In the genomic region with DNA sequence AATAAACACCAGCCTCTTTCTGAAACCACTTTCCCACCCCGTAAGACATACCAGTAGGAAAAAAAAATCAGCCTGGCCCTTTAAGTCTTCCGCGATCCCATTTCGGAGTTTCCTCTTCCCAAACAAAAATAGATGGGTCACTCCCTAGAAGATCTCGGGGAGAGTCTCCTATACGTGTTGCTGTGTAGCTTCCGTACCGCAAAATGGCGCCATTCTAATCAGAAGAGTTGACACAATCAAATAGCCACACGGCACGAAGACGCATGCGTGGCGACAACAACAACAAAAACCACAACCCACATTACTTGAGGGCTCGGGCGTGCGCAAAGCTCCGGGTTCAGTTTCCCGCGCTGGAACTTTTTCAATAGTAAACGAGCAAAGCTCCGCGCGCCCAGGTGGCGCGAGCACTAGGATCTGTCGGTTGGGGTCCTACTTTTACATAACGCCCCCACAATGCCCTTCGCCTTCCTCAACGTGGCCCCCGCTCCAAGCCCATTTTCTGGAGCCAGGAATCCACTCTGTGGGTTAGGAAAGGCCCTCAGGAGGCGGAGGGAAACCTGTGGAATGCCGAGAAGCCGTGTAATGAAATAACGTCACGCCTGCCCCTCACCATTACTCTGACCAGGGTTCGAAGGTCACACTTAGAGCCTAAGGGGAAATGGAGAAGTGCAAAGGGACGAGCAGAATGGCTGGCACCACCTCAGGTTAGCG, we compare ENCODE assay signal across 1 cellular context.
TF ChIP-seq lines count a peak whose summit lies in the region.

A gene (minus strand): TSS at position 208 of the 711 bp plus-strand sequence. CDS start 519 bp downstream, outside the sequence.

TF ChIP-seq in HepG2, 621 proteins besides CTCF, POLR2A, EP300 and RAD21 (continued from another document and continues in another):
- TF ChIP-seq, protein P1, sequence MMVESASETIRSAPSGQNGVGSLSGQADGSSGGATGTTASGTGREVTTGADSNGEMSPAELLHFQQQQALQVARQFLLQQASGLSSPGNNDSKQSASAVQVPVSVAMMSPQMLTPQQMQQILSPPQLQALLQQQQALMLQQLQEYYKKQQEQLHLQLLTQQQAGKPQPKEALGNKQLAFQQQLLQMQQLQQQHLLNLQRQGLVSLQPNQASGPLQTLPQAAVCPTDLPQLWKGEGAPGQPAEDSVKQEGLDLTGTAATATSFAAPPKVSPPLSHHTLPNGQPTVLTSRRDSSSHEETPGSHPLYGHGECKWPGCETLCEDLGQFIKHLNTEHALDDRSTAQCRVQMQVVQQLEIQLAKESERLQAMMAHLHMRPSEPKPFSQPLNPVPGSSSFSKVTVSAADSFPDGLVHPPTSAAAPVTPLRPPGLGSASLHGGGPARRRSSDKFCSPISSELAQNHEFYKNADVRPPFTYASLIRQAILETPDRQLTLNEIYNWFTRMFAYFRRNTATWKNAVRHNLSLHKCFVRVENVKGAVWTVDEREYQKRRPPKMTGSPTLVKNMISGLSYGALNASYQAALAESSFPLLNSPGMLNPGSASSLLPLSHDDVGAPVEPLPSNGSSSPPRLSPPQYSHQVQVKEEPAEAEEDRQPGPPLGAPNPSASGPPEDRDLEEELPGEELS (CRISPR knock-in tag; IDR thresholded peaks at IDR 0.05) = peak; percentile 67; the same call in 1 of the 2 replicates
- TF ChIP-seq RBM39 (IDR thresholded peaks at IDR 0.05; ENCODE audit: low read depth, low read length, poor library complexity, severe bottlenecking) = peak; percentile 62
- 0 out of 2 replicates have a peak, but pooled peaks have one; percentile 14 for TF ChIP-seq NPAS2 (CRISPR knock-in tag; IDR thresholded peaks at IDR 0.05; ENCODE audit: borderline replicate concordance)
- no peak for TF ChIP-seq HOXA7 (CRISPR knock-in tag; IDR thresholded peaks at IDR 0.05)
- TF ChIP-seq ZNF766 (CRISPR knock-in tag; IDR thresholded peaks at IDR 0.05; ENCODE audit: borderline replicate concordance) = peak; percentile 85
- TF ChIP-seq, protein P2, sequence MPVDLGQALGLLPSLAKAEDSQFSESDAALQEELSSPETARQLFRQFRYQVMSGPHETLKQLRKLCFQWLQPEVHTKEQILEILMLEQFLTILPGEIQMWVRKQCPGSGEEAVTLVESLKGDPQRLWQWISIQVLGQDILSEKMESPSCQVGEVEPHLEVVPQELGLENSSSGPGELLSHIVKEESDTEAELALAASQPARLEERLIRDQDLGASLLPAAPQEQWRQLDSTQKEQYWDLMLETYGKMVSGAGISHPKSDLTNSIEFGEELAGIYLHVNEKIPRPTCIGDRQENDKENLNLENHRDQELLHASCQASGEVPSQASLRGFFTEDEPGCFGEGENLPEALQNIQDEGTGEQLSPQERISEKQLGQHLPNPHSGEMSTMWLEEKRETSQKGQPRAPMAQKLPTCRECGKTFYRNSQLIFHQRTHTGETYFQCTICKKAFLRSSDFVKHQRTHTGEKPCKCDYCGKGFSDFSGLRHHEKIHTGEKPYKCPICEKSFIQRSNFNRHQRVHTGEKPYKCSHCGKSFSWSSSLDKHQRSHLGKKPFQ (CRISPR knock-in tag; IDR thresholded peaks at IDR 0.05; ENCODE audit: insufficient replicate concordance) = no peak
- TF ChIP-seq TBP (CRISPR knock-in tag; IDR thresholded peaks at IDR 0.05) = no peak
- TF ChIP-seq, protein P3, sequence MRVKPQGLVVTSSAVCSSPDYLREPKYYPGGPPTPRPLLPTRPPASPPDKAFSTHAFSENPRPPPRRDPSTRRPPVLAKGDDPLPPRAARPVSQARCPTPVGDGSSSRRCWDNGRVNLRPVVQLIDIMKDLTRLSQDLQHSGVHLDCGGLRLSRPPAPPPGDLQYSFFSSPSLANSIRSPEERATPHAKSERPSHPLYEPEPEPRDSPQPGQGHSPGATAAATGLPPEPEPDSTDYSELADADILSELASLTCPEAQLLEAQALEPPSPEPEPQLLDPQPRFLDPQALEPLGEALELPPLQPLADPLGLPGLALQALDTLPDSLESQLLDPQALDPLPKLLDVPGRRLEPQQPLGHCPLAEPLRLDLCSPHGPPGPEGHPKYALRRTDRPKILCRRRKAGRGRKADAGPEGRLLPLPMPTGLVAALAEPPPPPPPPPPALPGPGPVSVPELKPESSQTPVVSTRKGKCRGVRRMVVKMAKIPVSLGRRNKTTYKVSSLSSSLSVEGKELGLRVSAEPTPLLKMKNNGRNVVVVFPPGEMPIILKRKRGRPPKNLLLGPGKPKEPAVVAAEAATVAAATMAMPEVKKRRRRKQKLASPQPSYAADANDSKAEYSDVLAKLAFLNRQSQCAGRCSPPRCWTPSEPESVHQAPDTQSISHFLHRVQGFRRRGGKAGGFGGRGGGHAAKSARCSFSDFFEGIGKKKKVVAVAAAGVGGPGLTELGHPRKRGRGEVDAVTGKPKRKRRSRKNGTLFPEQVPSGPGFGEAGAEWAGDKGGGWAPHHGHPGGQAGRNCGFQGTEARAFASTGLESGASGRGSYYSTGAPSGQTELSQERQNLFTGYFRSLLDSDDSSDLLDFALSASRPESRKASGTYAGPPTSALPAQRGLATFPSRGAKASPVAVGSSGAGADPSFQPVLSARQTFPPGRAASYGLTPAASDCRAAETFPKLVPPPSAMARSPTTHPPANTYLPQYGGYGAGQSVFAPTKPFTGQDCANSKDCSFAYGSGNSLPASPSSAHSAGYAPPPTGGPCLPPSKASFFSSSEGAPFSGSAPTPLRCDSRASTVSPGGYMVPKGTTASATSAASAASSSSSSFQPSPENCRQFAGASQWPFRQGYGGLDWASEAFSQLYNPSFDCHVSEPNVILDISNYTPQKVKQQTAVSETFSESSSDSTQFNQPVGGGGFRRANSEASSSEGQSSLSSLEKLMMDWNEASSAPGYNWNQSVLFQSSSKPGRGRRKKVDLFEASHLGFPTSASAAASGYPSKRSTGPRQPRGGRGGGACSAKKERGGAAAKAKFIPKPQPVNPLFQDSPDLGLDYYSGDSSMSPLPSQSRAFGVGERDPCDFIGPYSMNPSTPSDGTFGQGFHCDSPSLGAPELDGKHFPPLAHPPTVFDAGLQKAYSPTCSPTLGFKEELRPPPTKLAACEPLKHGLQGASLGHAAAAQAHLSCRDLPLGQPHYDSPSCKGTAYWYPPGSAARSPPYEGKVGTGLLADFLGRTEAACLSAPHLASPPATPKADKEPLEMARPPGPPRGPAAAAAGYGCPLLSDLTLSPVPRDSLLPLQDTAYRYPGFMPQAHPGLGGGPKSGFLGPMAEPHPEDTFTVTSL (CRISPR knock-in tag; IDR thresholded peaks at IDR 0.05; ENCODE audit: borderline replicate concordance) = peak; percentile 38; the same call in 1 of the 2 replicates
- TF ChIP-seq RBM22 (optimal IDR thresholded peaks at IDR 0.05; ENCODE audit: low read length) = peak; percentile 37
- no peak for TF ChIP-seq MLLT10 (CRISPR knock-in tag; IDR thresholded peaks at IDR 0.05)
- no peak for TF ChIP-seq ZNF333 (CRISPR knock-in tag; IDR thresholded peaks at IDR 0.05; ENCODE audit: borderline replicate concordance)
- peak; percentile 50 for TF ChIP-seq TEAD3 (CRISPR knock-in tag; optimal IDR thresholded peaks at IDR 0.05; ENCODE audit: borderline replicate concordance)
- 0 out of 2 replicates have a peak, but pooled peaks have one; percentile 47 for TF ChIP-seq ZNF30 (CRISPR knock-in tag; IDR thresholded peaks at IDR 0.05)
- TF ChIP-seq KLF16 (CRISPR knock-in tag; IDR thresholded peaks at IDR 0.05) = no peak
- TF ChIP-seq TCF12 (IDR thresholded peaks at IDR 0.05) = no peak
- no peak for TF ChIP-seq TCF12 (CRISPR knock-in tag; IDR thresholded peaks at IDR 0.05)
- no peak for TF ChIP-seq IRX3 (CRISPR knock-in tag; IDR thresholded peaks at IDR 0.05; ENCODE audit: borderline replicate concordance, low read depth)
- TF ChIP-seq, protein P4, sequence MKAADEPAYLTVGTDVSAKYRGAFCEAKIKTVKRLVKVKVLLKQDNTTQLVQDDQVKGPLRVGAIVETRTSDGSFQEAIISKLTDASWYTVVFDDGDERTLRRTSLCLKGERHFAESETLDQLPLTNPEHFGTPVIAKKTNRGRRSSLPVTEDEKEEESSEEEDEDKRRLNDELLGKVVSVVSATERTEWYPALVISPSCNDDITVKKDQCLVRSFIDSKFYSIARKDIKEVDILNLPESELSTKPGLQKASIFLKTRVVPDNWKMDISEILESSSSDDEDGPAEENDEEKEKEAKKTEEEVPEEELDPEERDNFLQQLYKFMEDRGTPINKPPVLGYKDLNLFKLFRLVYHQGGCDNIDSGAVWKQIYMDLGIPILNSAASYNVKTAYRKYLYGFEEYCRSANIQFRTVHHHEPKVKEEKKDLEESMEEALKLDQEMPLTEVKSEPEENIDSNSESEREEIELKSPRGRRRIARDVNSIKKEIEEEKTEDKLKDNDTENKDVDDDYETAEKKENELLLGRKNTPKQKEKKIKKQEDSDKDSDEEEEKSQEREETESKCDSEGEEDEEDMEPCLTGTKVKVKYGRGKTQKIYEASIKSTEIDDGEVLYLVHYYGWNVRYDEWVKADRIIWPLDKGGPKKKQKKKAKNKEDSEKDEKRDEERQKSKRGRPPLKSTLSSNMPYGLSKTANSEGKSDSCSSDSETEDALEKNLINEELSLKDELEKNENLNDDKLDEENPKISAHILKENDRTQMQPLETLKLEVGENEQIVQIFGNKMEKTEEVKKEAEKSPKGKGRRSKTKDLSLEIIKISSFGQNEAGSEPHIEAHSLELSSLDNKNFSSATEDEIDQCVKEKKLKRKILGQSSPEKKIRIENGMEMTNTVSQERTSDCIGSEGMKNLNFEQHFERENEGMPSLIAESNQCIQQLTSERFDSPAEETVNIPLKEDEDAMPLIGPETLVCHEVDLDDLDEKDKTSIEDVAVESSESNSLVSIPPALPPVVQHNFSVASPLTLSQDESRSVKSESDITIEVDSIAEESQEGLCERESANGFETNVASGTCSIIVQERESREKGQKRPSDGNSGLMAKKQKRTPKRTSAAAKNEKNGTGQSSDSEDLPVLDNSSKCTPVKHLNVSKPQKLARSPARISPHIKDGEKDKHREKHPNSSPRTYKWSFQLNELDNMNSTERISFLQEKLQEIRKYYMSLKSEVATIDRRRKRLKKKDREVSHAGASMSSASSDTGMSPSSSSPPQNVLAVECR (CRISPR knock-in tag; IDR thresholded peaks at IDR 0.05; ENCODE audit: borderline replicate concordance) = peak; percentile 48; the same call in 1 of the 2 replicates
- 0 out of 2 replicates have a peak, but pooled peaks have one; percentile 68 for TF ChIP-seq ZNF615 (CRISPR knock-in tag; IDR thresholded peaks at IDR 0.05; ENCODE audit: borderline replicate concordance)
- TF ChIP-seq REPIN1 (CRISPR knock-in tag; IDR thresholded peaks at IDR 0.05; ENCODE audit: borderline replicate concordance, low read depth) = peak; percentile 66; the same call in 1 of the 2 replicates
- TF ChIP-seq MAZ (IDR thresholded peaks at IDR 0.05; ENCODE audit: borderline replicate concordance, low read depth, low read length) = no peak
- no peak; the same call in 1 of the 2 replicates for TF ChIP-seq MAZ (CRISPR knock-in tag; IDR thresholded peaks at IDR 0.05; ENCODE audit: low read depth)
- no peak for TF ChIP-seq ZFP36 (IDR thresholded peaks at IDR 0.05; ENCODE audit: borderline replicate concordance, low read depth, low read length, partially characterized antibody)
- TF ChIP-seq, protein P5, sequence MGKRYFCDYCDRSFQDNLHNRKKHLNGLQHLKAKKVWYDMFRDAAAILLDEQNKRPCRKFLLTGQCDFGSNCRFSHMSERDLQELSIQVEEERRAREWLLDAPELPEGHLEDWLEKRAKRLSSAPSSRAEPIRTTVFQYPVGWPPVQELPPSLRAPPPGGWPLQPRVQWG (CRISPR knock-in tag; IDR thresholded peaks at IDR 0.05; ENCODE audit: borderline replicate concordance, low read depth) = no peak
- TF ChIP-seq, protein P6, sequence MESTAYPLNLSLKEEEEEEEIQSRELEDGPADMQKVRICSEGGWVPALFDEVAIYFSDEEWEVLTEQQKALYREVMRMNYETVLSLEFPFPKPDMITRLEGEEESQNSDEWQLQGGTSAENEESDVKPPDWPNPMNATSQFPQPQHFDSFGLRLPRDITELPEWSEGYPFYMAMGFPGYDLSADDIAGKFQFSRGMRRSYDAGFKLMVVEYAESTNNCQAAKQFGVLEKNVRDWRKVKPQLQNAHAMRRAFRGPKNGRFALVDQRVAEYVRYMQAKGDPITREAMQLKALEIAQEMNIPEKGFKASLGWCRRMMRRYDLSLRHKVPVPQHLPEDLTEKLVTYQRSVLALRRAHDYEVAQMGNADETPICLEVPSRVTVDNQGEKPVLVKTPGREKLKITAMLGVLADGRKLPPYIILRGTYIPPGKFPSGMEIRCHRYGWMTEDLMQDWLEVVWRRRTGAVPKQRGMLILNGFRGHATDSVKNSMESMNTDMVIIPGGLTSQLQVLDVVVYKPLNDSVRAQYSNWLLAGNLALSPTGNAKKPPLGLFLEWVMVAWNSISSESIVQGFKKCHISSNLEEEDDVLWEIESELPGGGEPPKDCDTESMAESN (CRISPR knock-in tag; conservative IDR thresholded peaks at IDR 0.05) = 0 out of 2 replicates have a peak, but pooled peaks have one; percentile 43
- 0 out of 2 replicates have a peak, but pooled peaks have one; percentile 18 for TF ChIP-seq ZNF501 (CRISPR knock-in tag; IDR thresholded peaks at IDR 0.05)
- TF ChIP-seq KDM3A (CRISPR knock-in tag; IDR thresholded peaks at IDR 0.05; ENCODE audit: low read depth) = no peak; the same call in 1 of the 2 replicates
- no peak for TF ChIP-seq TOPORS (CRISPR knock-in tag; IDR thresholded peaks at IDR 0.05)
- TF ChIP-seq PAWR (CRISPR knock-in tag; IDR thresholded peaks at IDR 0.05; ENCODE audit: borderline replicate concordance) = no peak
- peak; percentile 60; the same call in 1 of the 2 replicates for TF ChIP-seq BCL6 (CRISPR knock-in tag; IDR thresholded peaks at IDR 0.05)
- peak; percentile 23; the same call in 1 of the 2 replicates for TF ChIP-seq BHLHE40 (IDR thresholded peaks at IDR 0.05; ENCODE audit: low read length)
- TF ChIP-seq, protein P7, sequence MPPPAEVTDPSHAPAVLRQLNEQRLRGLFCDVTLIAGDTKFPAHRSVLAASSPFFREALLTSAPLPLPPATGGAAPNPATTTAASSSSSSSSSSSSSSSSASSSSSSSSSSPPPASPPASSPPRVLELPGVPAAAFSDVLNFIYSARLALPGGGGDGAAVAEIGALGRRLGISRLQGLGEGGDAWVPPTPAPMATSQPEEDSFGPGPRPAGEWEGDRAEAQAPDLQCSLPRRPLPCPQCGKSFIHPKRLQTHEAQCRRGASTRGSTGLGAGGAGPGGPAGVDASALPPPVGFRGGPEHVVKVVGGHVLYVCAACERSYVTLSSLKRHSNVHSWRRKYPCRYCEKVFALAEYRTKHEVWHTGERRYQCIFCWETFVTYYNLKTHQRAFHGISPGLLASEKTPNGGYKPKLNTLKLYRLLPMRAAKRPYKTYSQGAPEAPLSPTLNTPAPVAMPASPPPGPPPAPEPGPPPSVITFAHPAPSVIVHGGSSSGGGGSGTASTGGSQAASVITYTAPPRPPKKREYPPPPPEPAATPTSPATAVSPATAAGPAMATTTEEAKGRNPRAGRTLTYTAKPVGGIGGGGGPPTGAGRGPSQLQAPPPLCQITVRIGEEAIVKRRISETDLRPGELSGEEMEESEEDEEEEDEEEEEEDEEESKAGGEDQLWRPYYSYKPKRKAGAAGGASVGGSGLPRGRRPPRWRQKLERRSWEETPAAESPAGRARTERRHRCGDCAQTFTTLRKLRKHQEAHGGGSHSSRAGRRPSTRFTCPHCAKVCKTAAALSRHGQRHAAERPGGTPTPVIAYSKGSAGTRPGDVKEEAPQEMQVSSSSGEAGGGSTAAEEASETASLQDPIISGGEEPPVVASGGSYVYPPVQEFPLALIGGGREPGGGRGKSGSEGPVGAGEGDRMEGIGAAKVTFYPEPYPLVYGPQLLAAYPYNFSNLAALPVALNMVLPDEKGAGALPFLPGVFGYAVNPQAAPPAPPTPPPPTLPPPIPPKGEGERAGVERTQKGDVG (CRISPR knock-in tag; IDR thresholded peaks at IDR 0.05; ENCODE audit: borderline replicate concordance) = no peak
- 0 out of 2 replicates have a peak, but pooled peaks have one; percentile 83 for TF ChIP-seq ZNF713 (CRISPR knock-in tag; IDR thresholded peaks at IDR 0.05)
- TF ChIP-seq, protein P8, sequence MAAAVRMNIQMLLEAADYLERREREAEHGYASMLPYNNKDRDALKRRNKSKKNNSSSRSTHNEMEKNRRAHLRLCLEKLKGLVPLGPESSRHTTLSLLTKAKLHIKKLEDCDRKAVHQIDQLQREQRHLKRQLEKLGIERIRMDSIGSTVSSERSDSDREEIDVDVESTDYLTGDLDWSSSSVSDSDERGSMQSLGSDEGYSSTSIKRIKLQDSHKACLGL (CRISPR knock-in tag; IDR thresholded peaks at IDR 0.05) = no peak
- no peak for TF ChIP-seq TRIM24 (CRISPR knock-in tag; IDR thresholded peaks at IDR 0.05)
- no peak for TF ChIP-seq POLR2AphosphoS2 (IDR thresholded peaks at IDR 0.05; ENCODE audit: low read depth, low read length)
